Comparison of ENCODE assay signal across 26 cellular contexts in genomic region chr18:67373636-67374035, GRCh38.
"Had no signal": no experiment of that assay in that cellular context is flagged by ENCODE, and none has a peak within 500 bp of the region (broad histone marks: within the 10 kb centered on the region; RNA-seq: fewer than 3 reads in every experiment).

No MANE protein-coding gene starts in this region.

- H3K9me3 Mint-ChIP-seq: nephron; neural progenitor cell; stimulated activated naive CD8-positive, alpha-beta T cell treated with anti-CD3 and anti-CD28 coated beads, Interleukin-15, Interleukin-2, amounts not matched to agents 100 ng/mL and 50 ng/mL, for 24 hours had no signal

- H3K4me3 Mint-ChIP-seq: immature natural killer cell; memory B cell; naive thymus-derived CD8-positive, alpha-beta T cell; nephron; neural progenitor cell; stimulated activated effector memory CD8-positive, alpha-beta T cell treated with anti-CD3 and anti-CD28 coated beads, Interleukin-12 subunit alpha, Interleukin-12 subunit beta, amount 100 ng/mL, for 72 hours; stimulated activated naive CD8-positive, alpha-beta T cell treated with anti-CD3 and anti-CD28 coated beads, Interleukin-15, Interleukin-2, amounts not matched to agents 100 ng/mL and 50 ng/mL, for 24 hours had no signal

- H3K27me3 Mint-ChIP-seq: memory B cell; naive thymus-derived CD8-positive, alpha-beta T cell; stimulated activated naive CD8-positive, alpha-beta T cell treated with anti-CD3 and anti-CD28 coated beads, Interleukin-15, Interleukin-2, amounts not matched to agents 100 ng/mL and 50 ng/mL, for 24 hours had no signal

- H3K27ac Mint-ChIP-seq: immature natural killer cell; memory B cell; naive thymus-derived CD8-positive, alpha-beta T cell; nephron; neural progenitor cell; stimulated activated effector memory CD8-positive, alpha-beta T cell treated with anti-CD3 and anti-CD28 coated beads, Interleukin-12 subunit alpha, Interleukin-12 subunit beta, amount 100 ng/mL, for 72 hours; stimulated activated naive CD8-positive, alpha-beta T cell treated with anti-CD3 and anti-CD28 coated beads, Interleukin-15, Interleukin-2, amounts not matched to agents 100 ng/mL and 50 ng/mL, for 24 hours had no signal

- H3K4me2 ChIP-seq: neural progenitor cell had no signal

- H3K36me3 ChIP-seq: heart left ventricle, left ventricle myocardium inferior, neural progenitor cell, pancreas, prostate gland, tibial nerve, upper lobe of left lung, vagina had no signal

- H3K36me3 Mint-ChIP-seq: immature natural killer cell; memory B cell; neural progenitor cell; stimulated activated effector memory CD8-positive, alpha-beta T cell treated with anti-CD3 and anti-CD28 coated beads, Interleukin-12 subunit alpha, Interleukin-12 subunit beta, amount 100 ng/mL, for 72 hours had no signal

- H3K27me3 ChIP-seq: heart left ventricle, neural progenitor cell, pancreas, tibial nerve, upper lobe of left lung, vagina had no signal

- H3K4me1 ChIP-seq: heart left ventricle, left ventricle myocardium inferior, neural progenitor cell, pancreas, prostate gland, tibial nerve, upper lobe of left lung, vagina had no signal

- H3K4me3 ChIP-seq: heart left ventricle, left ventricle myocardium inferior, lung, neural progenitor cell, pancreas, prostate gland, skin epidermis, tibial nerve, upper lobe of left lung, vagina had no signal

- H3K27ac ChIP-seq: heart left ventricle, left ventricle myocardium inferior, neural progenitor cell, pancreas, prostate gland, skin epidermis, tibial nerve, upper lobe of left lung, vagina had no signal

- H3K4me1 Mint-ChIP-seq: immature natural killer cell; memory B cell; nephron; stimulated activated effector memory CD8-positive, alpha-beta T cell treated with anti-CD3 and anti-CD28 coated beads, Interleukin-12 subunit alpha, Interleukin-12 subunit beta, amount 100 ng/mL, for 72 hours had no signal

- DNase-seq: heart left ventricle; hypothalamus; immature natural killer cell; islet precursor cell; left ventricle myocardium inferior; naive thymus-derived CD8-positive, alpha-beta T cell; pancreas; posterior cingulate gyrus; retina; right cardiac atrium; stimulated activated CD4-positive, alpha-beta T cell treated with anti-CD3 and anti-CD28 coated beads, Interleukin-12 subunit alpha, Interleukin-12 subunit beta, amount 100 ng/mL, for 4 hours; stimulated activated CD4-positive, alpha-beta T cell treated with anti-CD3 and anti-CD28 coated beads, Interleukin-15, amount 100 ng/mL, for 24 hours; stimulated activated CD4-positive, alpha-beta T cell treated with anti-CD3 and anti-CD28 coated beads, Interleukin-2, amount 100 ng/mL, for 24 hours; stimulated activated CD4-positive, alpha-beta T cell treated with anti-CD3 and anti-CD28 coated beads, Interleukin-4, amount 100 ng/mL, for 1 hour; stimulated activated naive CD4-positive, alpha-beta T cell; upper lobe of left lung had no signal

- H2AFZ ChIP-seq: neural progenitor cell had no signal

- H3K9me3 ChIP-seq: heart left ventricle, left ventricle myocardium inferior, pancreas, prostate gland, tibial nerve, upper lobe of left lung, vagina had no signal

- H3K9ac ChIP-seq: neural progenitor cell had no signal
